Comparison of ENCODE assay signal across 8 cellular contexts in the genomic region with DNA sequence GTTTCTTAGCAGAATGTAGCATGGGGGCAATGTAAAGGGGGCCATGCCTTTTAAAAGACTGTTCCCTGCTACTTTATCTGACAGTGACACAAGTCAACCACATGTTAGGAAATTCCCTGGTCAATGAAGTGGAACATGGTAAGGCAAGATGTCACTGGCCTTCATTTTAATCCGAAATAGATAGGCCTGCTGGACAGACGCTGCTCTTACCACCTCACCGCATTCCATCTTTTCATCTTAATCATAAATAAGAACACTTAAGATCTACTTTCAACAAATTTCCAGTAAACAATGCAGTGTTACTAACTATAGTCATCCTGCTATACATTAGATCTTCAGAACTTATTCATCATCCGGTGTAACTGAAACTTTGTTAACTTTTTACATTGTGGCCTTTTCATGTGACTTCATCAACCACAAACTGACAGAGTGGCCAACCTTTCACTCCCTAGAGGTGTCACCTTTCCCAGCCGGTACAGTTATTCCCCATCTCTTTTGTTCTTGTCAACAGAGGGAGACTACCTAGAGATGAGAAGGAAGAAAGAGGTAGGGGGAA. TPM values are rescaled to one million over a fixed set of nuclear protein-coding genes. Genes with fewer than 3 reads are reported as not detected.
DNase-seq lines count a peak whose midpoint lies in the region; ATAC-seq, FAIRE-seq and TF ChIP-seq lines count a peak whose summit lies in the region.

No MANE protein-coding gene starts in this region.

- CTCF ChIA-PET in A549 (lab: Yijun Ruan, JAX) = interaction anchor here (0.8 to 2.4 kb wide), 6 partner anchors 10 to 194 kb away, joined by 3 to 9 read pairs (median 4); a partner anchor contains a TSS
- CTCF ChIA-PET in activated CD4-positive, alpha-beta memory T cell treated with anti-CD3 and anti-CD28 coated beads for 36 hours (lab: Charles Lee) = interaction anchor here (1.1 to 2.6 kb wide), 3 partner anchors 10 to 24 kb away, joined by 3 to 10 read pairs (median 3); no protein-coding TSS in a partner anchor

- peak overlapping the region; percentile 89 to 97 for H3K27ac ChIP-seq in A549

- no peak for TF ChIP-seq EP300 in A549 (IDR thresholded peaks at IDR 0.05)

- no peak for TF ChIP-seq POLR2A in A549 (IDR thresholded peaks at IDR 0.05; ENCODE audit: low read length)

- no peaks in the 10 kb centered on the region for H3K9me3 Mint-ChIP-seq in activated CD4-positive, alpha-beta memory T cell treated with anti-CD3 and anti-CD28 coated beads for 36 hours

- no peak overlapping the region for H3K4me3 ChIP-seq in A549

- no peak for DNase-seq in A549 (ENCODE audit: low read depth in 1 of 2, low spot score in 1 of 2)
- DNase-seq in activated CD4-positive, alpha-beta memory T cell treated with anti-CD3 and anti-CD28 coated beads for 36 hours = peak; percentile 38
- no peak for DNase-seq in NCI-H2171 (lab: John Stamatoyannopoulos, UW)
- DNase-seq in T-helper 17 cell = no peak
- DNase-seq in middle frontal gyrus (ENCODE audit: extremely low spot score, low spot score) = no peak
- no peak for DNase-seq in NCI-H128 (lab: John Stamatoyannopoulos, UW; ENCODE audit: unreplicated experiment)

- WGBS in A549 (ENCODE audit: missing lambda C conversion rate) = 47% methylated on average over 5 of the region's 5 CpGs

- peak; percentile 99 for FAIRE-seq in A549 (lab: Jason Lieb, UNC)

- TF ChIP-seq RAD21 in A549 (conservative IDR thresholded peaks at IDR 0.05 in 1 of 2, IDR thresholded peaks at IDR 0.05 in 1 of 2) = no peak

- H3K27me3 Mint-ChIP-seq in activated CD4-positive, alpha-beta memory T cell treated with anti-CD3 and anti-CD28 coated beads for 36 hours = peaks cover 13% of the 10 kb centered on the region
- peaks cover 30% of the 10 kb centered on the region for H3K27me3 Mint-ChIP-seq in T-helper 17 cell

- ATAC-seq in A549 = no peak; a peak in 1 of 6 replicates
- ATAC-seq in GM19025 (IDR thresholded peaks at IDR 0.05; ENCODE audit: low read depth, unreplicated experiment) = peak; percentile 88
- ATAC-seq in HG03045 (IDR thresholded peaks at IDR 0.05; ENCODE audit: unreplicated experiment) = peak; percentile 94
- no peak for ATAC-seq in T-helper 17 cell

- intact Hi-C loops in activated CD4-positive, alpha-beta memory T cell treated with anti-CD3 and anti-CD28 coated beads for 36 hours (cut with micrococcal nuclease) = loop anchor here (10.0 kb wide), 1 partner anchor 823 kb away; a partner anchor contains a TSS

- peaks cover 50% of the 10 kb centered on the region for H3K4me1 ChIP-seq in A549

- POLR2A ChIA-PET in A549 (lab: Yijun Ruan, JAX) = interaction anchor here (0.6 to 1.7 kb wide), 7 partner anchors 8 to 844 kb away, joined by 3 to 6 read pairs (median 4); a partner anchor contains a TSS
- POLR2A ChIA-PET in activated CD4-positive, alpha-beta memory T cell treated with anti-CD3 and anti-CD28 coated beads for 36 hours (lab: Charles Lee) = no interaction called here

- H3K36me3 Mint-ChIP-seq in activated CD4-positive, alpha-beta memory T cell treated with anti-CD3 and anti-CD28 coated beads for 36 hours = peaks cover 2% of the 10 kb centered on the region
- no peaks in the 10 kb centered on the region for H3K36me3 Mint-ChIP-seq in T-helper 17 cell (ENCODE audit: low read depth)

- no peak for TF ChIP-seq CTCF in A549 (IDR thresholded peaks at IDR 0.05)

- H3K4me2 ChIP-seq in A549 = peak overlapping the region; percentile 81

- H3K9me3 ChIP-seq in A549 (no peaks in the 10 kb centered on the region), T-helper 17 cell (ENCODE audit: control insufficient read depth, low read length, poor library complexity, severe bottlenecking) (no peaks in the 10 kb centered on the region)

- H3K4me1 Mint-ChIP-seq in activated CD4-positive, alpha-beta memory T cell treated with anti-CD3 and anti-CD28 coated beads for 36 hours (ENCODE audit: low read depth) = peaks cover 24% of the 10 kb centered on the region
- peaks cover 13% of the 10 kb centered on the region for H3K4me1 Mint-ChIP-seq in T-helper 17 cell

- H3K27ac Mint-ChIP-seq in activated CD4-positive, alpha-beta memory T cell treated with anti-CD3 and anti-CD28 coated beads for 36 hours = peak overlapping the region; percentile 36
- no peak overlapping the region for H3K27ac Mint-ChIP-seq in T-helper 17 cell

- no peak overlapping the region for H3K4me3 Mint-ChIP-seq in activated CD4-positive, alpha-beta memory T cell treated with anti-CD3 and anti-CD28 coated beads for 36 hours
- H3K4me3 Mint-ChIP-seq in T-helper 17 cell = no peak overlapping the region

TF ChIP-seq in A549, 52 proteins besides CTCF, POLR2A, EP300 and RAD21:
- TF ChIP-seq, protein P1, sequence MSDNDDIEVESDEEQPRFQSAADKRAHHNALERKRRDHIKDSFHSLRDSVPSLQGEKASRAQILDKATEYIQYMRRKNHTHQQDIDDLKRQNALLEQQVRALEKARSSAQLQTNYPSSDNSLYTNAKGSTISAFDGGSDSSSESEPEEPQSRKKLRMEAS (IDR thresholded peaks at IDR 0.05) = 0 out of 2 replicates have a peak, but pooled peaks have one; percentile 12
- no peak for TF ChIP-seq KDM5A (IDR thresholded peaks at IDR 0.05)

RNA-seq across cellular contexts. Expression of a gene that starts 15.6 kb away (rescaled TPM):
- polyA plus RNA-seq in A549 (2011; rRNA removed) = 3.1 TPM in 2 replicates
- polyA plus RNA-seq in A549 (2012; cell fraction: cytosol; rRNA removed) = 0.46 and 0.52 TPM in 2 replicates
- polyA plus RNA-seq in A549 (2012; cell fraction: nucleus; rRNA removed) = 0.32 and 0.47 TPM in 2 replicates
- polyA plus RNA-seq in A549 (2017; fragmentation: RNase III; extraction: RNeasy Plus Mini Kit Qiagen cat#74134 plus additional on column Dnase treatment) = 0.80 to 1.4 TPM (median 1.00 TPM) in 3 replicates
- polyA minus RNA-seq in A549 (2011; rRNA and poly(A)+ RNA removed) = 2.9 and 4.2 TPM in 2 replicates
- not detected for total RNA-seq in activated CD4-positive, alpha-beta memory T cell treated with anti-CD3 and anti-CD28 coated beads for 36 hours
- not detected for total RNA-seq in T-helper 17 cell

Comparison
In these comparisons a context has a peak if more than half of its experiments do, and no peak if none do; other contexts are left out.
1. ATAC-seq: peak in GM19025 (single experiment) and HG03045 (single experiment); none in A549 (0 of 2) and T-helper 17 cell (single experiment).